In genomic region chr16:48956620-48957019, GRCh38 we compare ENCODE assay signal across 6 cellular contexts.
"Had no signal": no experiment of that assay in that cellular context is flagged by ENCODE, and none has a peak within 500 bp of the region (broad histone marks: within the 10 kb centered on the region; RNA-seq: fewer than 3 reads in every experiment).

No MANE protein-coding gene starts in this region.

- H3K4me3 Mint-ChIP-seq: IgD-negative memory B cell had no signal

- H3K27ac Mint-ChIP-seq: IgD-negative memory B cell had no signal

- H3K36me3 ChIP-seq: HAP-1 had no signal

- ATAC-seq: HCT116 had no signal

- H3K4me3 ChIP-seq: GM23248, HAP-1 had no signal

- H3K36me3 Mint-ChIP-seq: IgD-negative memory B cell had no signal

- H2AFZ ChIP-seq: GM23248 had no signal

- H3K9me3 ChIP-seq: HAP-1 had no signal

- H3K27me3 Mint-ChIP-seq: IgD-negative memory B cell had no signal

- H3K4me1 ChIP-seq: HAP-1 had no signal

- H3K27ac ChIP-seq: GM23248 had no signal

- DNase-seq: GM23248, GOT3, H7 had no signal

- H3K9ac ChIP-seq: GM23248 had no signal
